ENCODE assay signal across 20 cellular contexts in genomic region chr9:12290166-12290869, GRCh38.
DNase-seq lines count a peak whose midpoint lies in the region; ATAC-seq, FAIRE-seq and TF ChIP-seq lines count a peak whose summit lies in the region.
"Had no signal": no experiment of that assay in that cellular context is flagged by ENCODE, and none has a peak within 500 bp of the region (broad histone marks: within the 10 kb centered on the region; RNA-seq: fewer than 3 reads in every experiment).

No MANE protein-coding gene starts in this region.

- H3K9ac ChIP-seq in kidney (ENCODE audit: low read length in 2 of 2): no peak overlapping the region

- DNase-seq in NCI-H748 (lab: John Stamatoyannopoulos, UW; ENCODE audit: unreplicated experiment) (peak; percentile 17), NCI-H748 treated with DMSO at 0.1 percent for 48 hours (lab: John Stamatoyannopoulos, UW) (no peak), NCI-H69 (lab: John Stamatoyannopoulos, UW) (peak; percentile 48), kidney (peak; percentile 41), aorta (peak in 1 of 2 donors; percentile 51), GM19240 (ENCODE audit: insufficient read length, low spot score) (no peak), brain microvascular endothelial cell (no peak)
- DNase-seq: C1 segment of cervical spinal cord; Calu3; CD4-positive, alpha-beta T cell; DMS79 treated with DMSO at 0.1 percent for 48 hours; EL; HCEC 1CT; HFFc6 had no signal

- WGBS in aorta, 2 donors: 65 to 87% methylated on average over 3 of the region's 3 CpGs

- no peak for FAIRE-seq in kidney (lab: Jason Lieb, UNC)
- FAIRE-seq: A204.1, G401.6, GM12892, GM19239, HepG2, HTR-8/SVneo had no signal

- intact Hi-C loops in kidney (cut with DNase I) (no loop called here), aorta (cut with DNase I) (no loop called here)

- no peaks in the 10 kb centered on the region for H3K36me3 ChIP-seq in kidney (ENCODE audit: control insufficient read depth in 1 of 2, insufficient read depth in 2 of 2, low read length in 2 of 2)
- H3K36me3 ChIP-seq in aorta (ENCODE audit: control insufficient read depth in 1 of 2, insufficient read depth in 2 of 2, low read length in 1 of 2): no peaks in the 10 kb centered on the region
- H3K36me3 ChIP-seq in brain microvascular endothelial cell (replicated peaks): no peaks in the 10 kb centered on the region

- TF ChIP-seq CTCF in kidney (IDR thresholded peaks at IDR 0.05; ENCODE audit: borderline replicate concordance, extremely low read depth, insufficient read depth): no peak
- no peak for TF ChIP-seq CTCF in brain microvascular endothelial cell (IDR thresholded peaks at IDR 0.05; ENCODE audit: low read depth, low read length, missing control alignments)

- no peaks in the 10 kb centered on the region for H3K9me3 ChIP-seq in kidney (ENCODE audit: control insufficient read depth in 1 of 2, low read length in 2 of 2)
- no peaks in the 10 kb centered on the region for H3K9me3 ChIP-seq in aorta (ENCODE audit: control insufficient read depth, low read length)

- H3K4me1 ChIP-seq in kidney (ENCODE audit: control insufficient read depth in 1 of 2, insufficient read depth in 1 of 2, low read depth in 1 of 2, low read length in 2 of 2): no peaks in the 10 kb centered on the region
- no peaks in the 10 kb centered on the region for H3K4me1 ChIP-seq in aorta (ENCODE audit: control insufficient read depth in 1 of 2, insufficient read depth in 2 of 2, low read length in 2 of 2)

- H3K27me3 ChIP-seq in aorta (ENCODE audit: control insufficient read depth in 1 of 2, insufficient read depth in 2 of 2, low read length in 1 of 2) (no peaks in the 10 kb centered on the region), brain microvascular endothelial cell (replicated peaks) (no peaks in the 10 kb centered on the region)

- no peak overlapping the region for H3K4me3 ChIP-seq in kidney (ENCODE audit: low read length in 2 of 2)
- H3K4me3 ChIP-seq in aorta (ENCODE audit: low read length in 2 of 2): no peak overlapping the region
- H3K4me3 ChIP-seq in brain microvascular endothelial cell (ENCODE audit: low read depth, low read length): no peak overlapping the region

- in situ Hi-C loops in brain microvascular endothelial cell (cut with HindIII; ENCODE audit: low pct_ligation_motif_present, low sequenced_read_pairs): no loop called here

- ATAC-seq in aorta (ENCODE audit: low FRiP score): peak; percentile 33
- ATAC-seq: HepG2 had no signal

- H3K27ac ChIP-seq in kidney (ENCODE audit: low read depth in 2 of 2, low read length in 2 of 2) (no peak overlapping the region), aorta (ENCODE audit: low read depth in 1 of 2, low read length in 2 of 2) (no peak overlapping the region), brain microvascular endothelial cell (no peak overlapping the region)

Comparison
In these comparisons a context has a peak if more than half of its experiments do, and no peak if none do; other contexts are left out.
1. DNase-seq: peak in NCI-H748 (single experiment), NCI-H69 (single experiment) and kidney (single experiment); none in NCI-H748 treated with DMSO at 0.1 percent for 48 hours (single experiment), GM19240 (single experiment) and brain microvascular endothelial cell (single experiment).